ENCODE assay signal across 1 cellular context in genomic region chr6:118649918-118650499, GRCh38.
A peak's percentile ranks its signal among the peaks of the same experiment; 100 is the strongest.
TF ChIP-seq lines count a peak whose summit lies in the region.

No MANE protein-coding gene starts in this region.

TF ChIP-seq in HepG2, 621 proteins besides CTCF, POLR2A, EP300 and RAD21 (continued from another document):
- TF ChIP-seq ZNF766 (CRISPR knock-in tag; IDR thresholded peaks at IDR 0.05; ENCODE audit: borderline replicate concordance) (no peak), ZNF629 (CRISPR knock-in tag; conservative IDR thresholded peaks at IDR 0.05) (no peak), GLMP (CRISPR knock-in tag; IDR thresholded peaks at IDR 0.05; ENCODE audit: borderline replicate concordance) (no peak), ZNF138 (CRISPR knock-in tag; IDR thresholded peaks at IDR 0.05; ENCODE audit: low read depth) (0 out of 2 replicates have a peak, but pooled peaks have one; percentile 49), ZUFSP (CRISPR knock-in tag; IDR thresholded peaks at IDR 0.05; ENCODE audit: borderline replicate concordance) (no peak), CBX2 (IDR thresholded peaks at IDR 0.05; ENCODE audit: low read depth, low read length) (peak; percentile 83; the same call in 1 of the 2 replicates), CBX2 (CRISPR knock-in tag; IDR thresholded peaks at IDR 0.05; ENCODE audit: low read depth) (no peak), PAX8 (CRISPR knock-in tag; IDR thresholded peaks at IDR 0.05; ENCODE audit: borderline replicate concordance) (no peak), MYC (CRISPR knock-in tag; IDR thresholded peaks at IDR 0.05; ENCODE audit: borderline replicate concordance) (no peak)
